Comparison of ENCODE assay signal across 2 cellular contexts in genomic region chr3:44513513-44513912, GRCh38.
TF ChIP-seq lines count a peak whose summit lies in the region.

No MANE protein-coding gene starts in this region.

TF ChIP-seq in HepG2, 621 proteins besides CTCF, POLR2A, EP300 and RAD21:
- TF ChIP-seq RFX3 (CRISPR knock-in tag; IDR thresholded peaks at IDR 0.05) (no peak), ZNF652 (CRISPR knock-in tag; IDR thresholded peaks at IDR 0.05; ENCODE audit: borderline replicate concordance, low read depth) (peak; percentile 91), ZSCAN31 (CRISPR knock-in tag; IDR thresholded peaks at IDR 0.05; ENCODE audit: low read depth) (no peak)
- TF ChIP-seq, protein P1, sequence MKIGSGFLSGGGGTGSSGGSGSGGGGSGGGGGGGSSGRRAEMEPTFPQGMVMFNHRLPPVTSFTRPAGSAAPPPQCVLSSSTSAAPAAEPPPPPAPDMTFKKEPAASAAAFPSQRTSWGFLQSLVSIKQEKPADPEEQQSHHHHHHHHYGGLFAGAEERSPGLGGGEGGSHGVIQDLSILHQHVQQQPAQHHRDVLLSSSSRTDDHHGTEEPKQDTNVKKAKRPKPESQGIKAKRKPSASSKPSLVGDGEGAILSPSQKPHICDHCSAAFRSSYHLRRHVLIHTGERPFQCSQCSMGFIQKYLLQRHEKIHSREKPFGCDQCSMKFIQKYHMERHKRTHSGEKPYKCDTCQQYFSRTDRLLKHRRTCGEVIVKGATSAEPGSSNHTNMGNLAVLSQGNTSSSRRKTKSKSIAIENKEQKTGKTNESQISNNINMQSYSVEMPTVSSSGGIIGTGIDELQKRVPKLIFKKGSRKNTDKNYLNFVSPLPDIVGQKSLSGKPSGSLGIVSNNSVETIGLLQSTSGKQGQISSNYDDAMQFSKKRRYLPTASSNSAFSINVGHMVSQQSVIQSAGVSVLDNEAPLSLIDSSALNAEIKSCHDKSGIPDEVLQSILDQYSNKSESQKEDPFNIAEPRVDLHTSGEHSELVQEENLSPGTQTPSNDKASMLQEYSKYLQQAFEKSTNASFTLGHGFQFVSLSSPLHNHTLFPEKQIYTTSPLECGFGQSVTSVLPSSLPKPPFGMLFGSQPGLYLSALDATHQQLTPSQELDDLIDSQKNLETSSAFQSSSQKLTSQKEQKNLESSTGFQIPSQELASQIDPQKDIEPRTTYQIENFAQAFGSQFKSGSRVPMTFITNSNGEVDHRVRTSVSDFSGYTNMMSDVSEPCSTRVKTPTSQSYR (CRISPR knock-in tag; IDR thresholded peaks at IDR 0.05; ENCODE audit: borderline replicate concordance), result peak; percentile 18; the same call in 1 of the 2 replicates

TF ChIP-seq in H1, 55 proteins besides CTCF, POLR2A, EP300 and RAD21:
- TF ChIP-seq NRF1 (IDR thresholded peaks at IDR 0.05; ENCODE audit: low read depth, low read length) (no peak), RBBP5 (IDR thresholded peaks at IDR 0.05; ENCODE audit: borderline replicate concordance, low read depth, low read length) (no peak), SIX5 (IDR thresholded peaks at IDR 0.05; ENCODE audit: low read depth, low read length) (no peak), ATF2 (IDR thresholded peaks at IDR 0.05; ENCODE audit: low read length) (no peak), KDM1A (IDR thresholded peaks at IDR 0.05; ENCODE audit: borderline replicate concordance, low read length) (no peak), ASH2L (IDR thresholded peaks at IDR 0.05; ENCODE audit: low read length) (peak; percentile 40), SP1 (IDR thresholded peaks at IDR 0.05; ENCODE audit: low read depth, low read length) (peak; percentile 33; the same call in 1 of the 2 replicates), RNF2 (IDR thresholded peaks at IDR 0.05; ENCODE audit: borderline replicate concordance, low read depth, low read length, missing control alignments, poor library complexity, severe bottlenecking) (no peak), NANOG (IDR thresholded peaks at IDR 0.05; ENCODE audit: insufficient read depth, low read depth, low read length, poor library complexity, severe bottlenecking) (no peak)
